ENCODE assay signal across 8 cellular contexts in the genomic region with DNA sequence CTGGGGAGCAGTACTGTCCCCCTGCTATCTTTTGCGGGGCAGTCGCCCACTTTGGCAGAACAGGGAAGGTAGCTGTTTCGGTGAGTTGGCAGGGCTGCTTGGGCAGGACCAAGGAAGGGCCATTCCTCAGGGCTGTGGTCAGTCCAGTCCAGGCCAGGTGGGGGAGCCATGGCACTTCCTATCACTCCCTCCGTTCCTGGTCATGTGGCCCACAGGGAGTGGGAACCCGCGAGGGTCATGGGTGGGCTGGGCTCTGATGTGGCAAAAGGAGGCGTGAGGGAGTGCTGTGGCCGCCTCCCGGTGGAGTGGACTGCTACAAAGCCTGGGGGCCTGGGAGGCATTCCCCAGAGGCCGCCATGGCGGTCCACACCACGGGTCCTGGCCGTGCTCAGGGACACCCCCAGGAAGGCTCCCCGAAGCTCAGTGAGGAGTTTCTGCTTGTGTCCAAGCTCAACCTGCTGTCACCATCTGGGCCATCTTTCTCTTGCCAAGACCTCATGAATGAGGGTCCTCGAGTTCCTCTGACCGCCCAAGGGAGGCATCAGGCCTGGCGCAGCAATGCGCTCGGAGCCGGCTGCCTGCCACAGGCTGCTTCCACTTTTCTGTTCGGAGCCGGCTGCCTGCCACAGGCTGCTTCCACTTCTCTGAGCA. TPM values are rescaled to one million over a fixed set of nuclear protein-coding genes. Genes with fewer than 3 reads are reported as not detected.
A peak's percentile ranks its signal among the peaks of the same experiment; 100 is the strongest.
DNase-seq lines count a peak whose midpoint lies in the region; ATAC-seq and TF ChIP-seq lines count a peak whose summit lies in the region.
"Had no signal": no experiment of that assay in that cellular context is flagged by ENCODE, and none has a peak within 500 bp of the region (broad histone marks: within the 10 kb centered on the region; RNA-seq: fewer than 3 reads in every experiment).

No MANE protein-coding gene starts in this region.

- H3K4me3 Mint-ChIP-seq in WTC11, result no peak overlapping the region
- H3K4me3 Mint-ChIP-seq: activated T-helper 17 cell treated with anti-CD3 and anti-CD28 coated beads, Interleukin-2, amount 50 U/mL, for 72 hours had no signal

- peaks cover 33% of the 10 kb centered on the region for H3K36me3 Mint-ChIP-seq in WTC11

- H3K27me3 ChIP-seq in BE2C, result no peaks in the 10 kb centered on the region

- no peaks in the 10 kb centered on the region for H3K27me3 Mint-ChIP-seq in WTC11 (ENCODE audit: low read depth)
- H3K27me3 Mint-ChIP-seq: activated T-helper 17 cell treated with anti-CD3 and anti-CD28 coated beads, Interleukin-2, amount 50 U/mL, for 72 hours had no signal

- H3K9me3 ChIP-seq in BE2C, result no peaks in the 10 kb centered on the region

- H3K4me1 Mint-ChIP-seq in WTC11, result no peaks in the 10 kb centered on the region

- no peak overlapping the region for H3K4me3 ChIP-seq in BE2C (ENCODE audit: low read depth, low read length)

- POLR2A ChIA-PET in WTC11 (lab: Charles Lee), result no interaction called here

- H3K9me3 Mint-ChIP-seq in WTC11, result no peaks in the 10 kb centered on the region
- H3K9me3 Mint-ChIP-seq: activated T-helper 17 cell treated with anti-CD3 and anti-CD28 coated beads, Interleukin-2, amount 50 U/mL, for 72 hours had no signal

- peak; percentile 30 for TF ChIP-seq CTCF in BE2C (IDR thresholded peaks at IDR 0.05; ENCODE audit: low read depth, low read length)
- no peak for TF ChIP-seq CTCF in WTC11 (IDR thresholded peaks at IDR 0.05)

- no peak overlapping the region for H3K27ac Mint-ChIP-seq in WTC11
- H3K27ac Mint-ChIP-seq: activated T-helper 17 cell treated with anti-CD3 and anti-CD28 coated beads, Interleukin-2, amount 50 U/mL, for 72 hours had no signal

- DNase-seq in BE2C, result peak; percentile 43
- peak; percentile 57 for DNase-seq in WTC11 (ENCODE audit: low spot score)
- peak; percentile 15 for DNase-seq in iris pigment epithelial cell (ENCODE audit: low read depth)
- no peak for DNase-seq in activated naive CD4-positive, alpha-beta T cell treated with anti-CD3 and anti-CD28 coated beads, Interleukin-2, amount 50 U/mL, for 16 hours

- no peaks in the 10 kb centered on the region for H3K4me1 ChIP-seq in BE2C

- CTCF ChIA-PET in WTC11 (lab: Charles Lee), result interaction anchor here (0.6 to 2.3 kb wide), 28 partner anchors 10 to 158 kb away, joined by 3 to 18 read pairs (median 5); a partner anchor contains a TSS

- peaks cover 14% of the 10 kb centered on the region for H3K36me3 ChIP-seq in BE2C

- ATAC-seq in WTC11 (peak; percentile 27), HG03175 (IDR thresholded peaks at IDR 0.05; ENCODE audit: unreplicated experiment) (no peak), HG03521 (IDR thresholded peaks at IDR 0.05; ENCODE audit: unreplicated experiment) (no peak)
- ATAC-seq: activated T-helper 17 cell treated with anti-CD3 and anti-CD28 coated beads, Interleukin-2, amount 50 U/mL, for 72 hours; esophagus mucosa had no signal

TF ChIP-seq in WTC11, 78 proteins besides CTCF, POLR2A, EP300 and RAD21:
- TF ChIP-seq, protein P1, sequence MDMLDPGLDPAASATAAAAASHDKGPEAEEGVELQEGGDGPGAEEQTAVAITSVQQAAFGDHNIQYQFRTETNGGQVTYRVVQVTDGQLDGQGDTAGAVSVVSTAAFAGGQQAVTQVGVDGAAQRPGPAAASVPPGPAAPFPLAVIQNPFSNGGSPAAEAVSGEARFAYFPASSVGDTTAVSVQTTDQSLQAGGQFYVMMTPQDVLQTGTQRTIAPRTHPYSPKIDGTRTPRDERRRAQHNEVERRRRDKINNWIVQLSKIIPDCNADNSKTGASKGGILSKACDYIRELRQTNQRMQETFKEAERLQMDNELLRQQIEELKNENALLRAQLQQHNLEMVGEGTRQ (CRISPR knock-in tag; IDR thresholded peaks at IDR 0.05), result peak; percentile 78
- TF ChIP-seq, protein P2, sequence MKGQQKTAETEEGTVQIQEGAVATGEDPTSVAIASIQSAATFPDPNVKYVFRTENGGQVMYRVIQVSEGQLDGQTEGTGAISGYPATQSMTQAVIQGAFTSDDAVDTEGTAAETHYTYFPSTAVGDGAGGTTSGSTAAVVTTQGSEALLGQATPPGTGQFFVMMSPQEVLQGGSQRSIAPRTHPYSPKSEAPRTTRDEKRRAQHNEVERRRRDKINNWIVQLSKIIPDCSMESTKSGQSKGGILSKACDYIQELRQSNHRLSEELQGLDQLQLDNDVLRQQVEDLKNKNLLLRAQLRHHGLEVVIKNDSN (CRISPR knock-in tag; IDR thresholded peaks at IDR 0.05), result peak; percentile 80; the same call in 1 of the 2 replicates
- no peak for TF ChIP-seq CBFB (CRISPR knock-in tag; IDR thresholded peaks at IDR 0.05; ENCODE audit: low read depth)

RNA-seq across cellular contexts. Expression of a gene that starts 11.9 kb away (rescaled TPM):
- polyA plus RNA-seq in BE2C (2012; ENCODE audit: insufficient read depth, insufficient read length, low read depth), result 127 TPM
- 92.8 to 99.6 TPM (median 94.2 TPM) in 3 replicates for total RNA-seq in WTC11 (2021)

RNA-seq across cellular contexts. Expression of a gene that starts 27.0 kb away (rescaled TPM):
- polyA plus RNA-seq in BE2C (2012; ENCODE audit: insufficient read depth, insufficient read length, low read depth), result 130 TPM
- 47.1 to 52.3 TPM (median 51.0 TPM) in 3 replicates for total RNA-seq in WTC11 (2021)

RNA-seq across cellular contexts. Expression of a gene that starts 56.0 kb away (rescaled TPM):
- 60.8 TPM for polyA plus RNA-seq in BE2C (2012; ENCODE audit: insufficient read depth, insufficient read length, low read depth)
- total RNA-seq in WTC11 (2021), result 92.8 to 95.2 TPM (median 94.3 TPM) in 3 replicates

RNA-seq across cellular contexts. Expression of a gene that starts 56.3 kb away (rescaled TPM):
- polyA plus RNA-seq in BE2C (2012; ENCODE audit: insufficient read depth, insufficient read length, low read depth), result 712 TPM
- total RNA-seq in WTC11 (2021), result 138 to 152 TPM (median 144 TPM) in 3 replicates
